ENCODE assay signal across 8 cellular contexts in the genomic region with DNA sequence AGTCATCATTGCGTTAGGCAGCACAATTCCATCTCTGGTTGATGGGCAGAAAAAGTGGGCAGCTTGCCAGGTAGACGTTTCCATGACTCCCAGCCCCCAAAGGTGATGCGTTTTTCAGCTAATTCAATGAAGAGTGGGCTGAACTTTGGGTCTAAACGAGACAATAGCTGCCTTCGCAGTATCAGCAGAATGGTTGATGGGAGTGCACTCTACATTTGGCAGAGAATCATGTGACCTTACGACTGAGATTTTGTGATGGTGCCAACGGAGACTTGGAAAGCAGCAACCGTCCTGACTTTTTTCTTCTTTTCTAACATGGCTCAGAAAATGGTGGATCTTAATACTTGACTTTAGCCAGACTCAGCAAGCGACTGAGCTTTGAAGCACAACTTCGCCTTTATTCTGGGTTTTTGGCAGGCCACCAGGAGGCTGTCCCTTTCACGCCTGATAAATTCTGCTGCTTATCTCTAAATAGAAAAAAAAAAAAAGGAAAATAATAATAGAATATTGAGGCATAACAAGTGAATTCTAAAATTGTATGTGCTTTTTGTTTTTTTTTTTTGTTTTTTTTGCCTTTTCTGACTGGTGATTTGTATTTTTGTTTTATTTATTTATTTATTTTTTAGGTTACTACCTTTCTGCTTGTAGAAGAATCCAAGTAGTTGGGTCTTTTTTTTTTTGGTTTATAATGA.
DNase-seq lines count a peak whose midpoint lies in the region; ATAC-seq and TF ChIP-seq lines count a peak whose summit lies in the region.

No MANE protein-coding gene starts in this region.

- H3K27me3 ChIP-seq in BJ (ENCODE audit: control insufficient read depth, insufficient read depth, low read length) = no peaks in the 10 kb centered on the region
- no peaks in the 10 kb centered on the region for H3K27me3 ChIP-seq in fibroblast of lung (ENCODE audit: control insufficient read depth, insufficient read depth, low read length)

- H4K20me1 ChIP-seq in fibroblast of lung (ENCODE audit: control insufficient read depth, extremely low read depth, insufficient read depth, low read length) = no peaks in the 10 kb centered on the region

- H3K4me2 ChIP-seq in fibroblast of lung (ENCODE audit: extremely low read depth, insufficient read depth, low read length) = peak overlapping the region; percentile 83

- H3K9ac ChIP-seq in fibroblast of lung (ENCODE audit: insufficient read depth, low read length) = no peak overlapping the region

- H2AFZ ChIP-seq in fibroblast of lung (ENCODE audit: low read length) = peak overlapping the region; percentile 68

- no peaks in the 10 kb centered on the region for H3K9me3 ChIP-seq in fibroblast of lung (ENCODE audit: control insufficient read depth, insufficient read depth, low read depth, low read length)

- peak overlapping the region; percentile 31 for H3K4me3 ChIP-seq in BJ (ENCODE audit: low read depth, low read length)
- H3K4me3 ChIP-seq in fibroblast of lung (replicated peaks in 1 of 4; ENCODE audit: control extremely low read depth in 1 of 4, insufficient read depth in 1 of 4, low read depth in 3 of 4, low read length in 4 of 4) = peak overlapping the region; percentile 18 to 88 (median 46)

- peaks cover 2% of the 10 kb centered on the region for H3K4me1 ChIP-seq in fibroblast of lung (ENCODE audit: control insufficient read depth, extremely low read depth, insufficient read depth, low read length)

- POLR2A ChIA-PET in BJ (lab: Charles Lee) = interaction anchor here (0.7 kb wide), 2 partner anchors 82 to 416 kb away, joined by 4 to 20 read pairs; no protein-coding TSS in a partner anchor

- H3K36me3 ChIP-seq in BJ (ENCODE audit: control insufficient read depth, insufficient read depth, low read length) (no peaks in the 10 kb centered on the region), fibroblast of lung (ENCODE audit: control insufficient read depth, insufficient read depth, low read length) (no peaks in the 10 kb centered on the region)

- peak; percentile 35 for ATAC-seq in omental fat pad (ENCODE audit: low FRiP score)
- no peak for ATAC-seq in HG03039 (IDR thresholded peaks at IDR 0.05; ENCODE audit: unreplicated experiment)

- TF ChIP-seq CTCF in BJ (IDR thresholded peaks at IDR 0.05; ENCODE audit: insufficient read depth, low read depth, low read length) = no peak
- no peak for TF ChIP-seq CTCF in fibroblast of lung (conservative IDR thresholded peaks at IDR 0.05 in 1 of 2, IDR thresholded peaks at IDR 0.05 in 1 of 2; ENCODE audit: low read depth in 1 of 2, low read length in 2 of 2)
- TF ChIP-seq CTCF in omental fat pad (IDR thresholded peaks at IDR 0.05) = no peak

- peak overlapping the region; percentile 70 for H3K27ac ChIP-seq in fibroblast of lung (ENCODE audit: insufficient read depth, low read length)

- no peak for DNase-seq in BJ (ENCODE audit: low read depth)
- peak; percentile 61 for DNase-seq in NCI-H774 (lab: John Stamatoyannopoulos, UW)
- peak; percentile 87 to 89 for DNase-seq in fibroblast of lung (ENCODE audit: low read depth in 2 of 2)
- DNase-seq in omental fat pad (ENCODE audit: low spot score) = peak; percentile 50
- DNase-seq in effector CD4-positive, alpha-beta T cell = no peak
- DNase-seq in NOMO-1 treated with DMSO at 0.1 percent for 48 hours (lab: John Stamatoyannopoulos, UW; ENCODE audit: unreplicated experiment) = no peak
- no peak for DNase-seq in activated naive CD4-positive, alpha-beta T cell (lab: John Stamatoyannopoulos, UW)

- H3K79me2 ChIP-seq in fibroblast of lung (ENCODE audit: control insufficient read depth, insufficient read depth, low read length) = no peaks in the 10 kb centered on the region

- CTCF ChIA-PET in BJ (lab: Yijun Ruan, JAX) = interaction anchor here (0.6 kb wide), 2 partner anchors 29 to 416 kb away, joined by 3 to 4 read pairs; no protein-coding TSS in a partner anchor

Comparison
In these comparisons a context has a peak if more than half of its experiments do, and no peak if none do; other contexts are left out.
1. DNase-seq: peak in NCI-H774 (single experiment), fibroblast of lung (2 of 2) and omental fat pad (single experiment); none in BJ (single experiment), effector CD4-positive, alpha-beta T cell (single experiment), NOMO-1 treated with DMSO at 0.1 percent for 48 hours (single experiment) and activated naive CD4-positive, alpha-beta T cell (0 of 4).